ENCODE assay signal across 24 cellular contexts in the genomic region with DNA sequence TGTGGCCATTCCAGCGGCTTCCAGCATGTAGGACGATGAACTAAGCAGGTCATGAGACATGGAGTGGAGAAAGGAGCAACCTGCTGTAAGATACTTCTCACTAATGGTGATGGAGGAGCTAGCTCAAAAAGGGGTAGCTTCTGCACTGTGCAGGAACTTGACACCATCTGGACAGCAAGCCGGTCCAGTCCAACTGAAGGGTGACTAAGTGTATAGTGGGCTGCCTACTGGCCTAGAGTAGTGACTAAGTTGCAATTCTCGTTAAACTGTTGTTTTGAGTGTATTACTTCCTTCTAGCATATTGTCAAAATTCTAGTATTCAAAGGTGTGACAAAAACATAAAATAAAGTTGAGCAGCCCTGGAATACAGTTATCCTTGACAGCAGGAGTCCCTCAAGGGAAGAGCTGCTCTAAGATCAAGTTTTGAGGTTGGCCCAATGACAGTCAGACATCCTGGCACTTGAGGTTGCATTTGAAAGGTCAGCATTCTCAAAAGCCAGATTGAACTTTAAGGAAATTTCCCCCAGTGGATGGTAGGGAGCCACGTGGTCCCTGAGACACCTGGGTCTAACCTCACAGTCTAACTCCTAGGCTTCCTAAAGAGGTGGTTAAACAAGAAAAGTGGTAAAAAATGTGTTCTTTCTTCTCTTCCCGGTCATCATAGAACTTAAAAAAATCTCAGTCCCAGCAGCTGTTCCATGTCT. TPM values are rescaled to one million over a fixed set of nuclear protein-coding genes. Genes with fewer than 3 reads are reported as not detected.
"Had no signal": no experiment of that assay in that cellular context is flagged by ENCODE, and none has a peak within 500 bp of the region (broad histone marks: within the 10 kb centered on the region; RNA-seq: fewer than 3 reads in every experiment).

No MANE protein-coding gene starts in this region.

- H3K36me3 Mint-ChIP-seq: activated naive CD4-positive, alpha-beta T cell treated with anti-CD3 and anti-CD28 coated beads, Interleukin-2, amount 50 U/mL, for 24 hours; immature natural killer cell; natural killer cell treated with Interleukin-12 subunit alpha and Interleukin-12 subunit beta and Interleukin-15 and Interleukin-18, amount 100 ng/mL, for 72 hours had no signal

- H3K27me3 ChIP-seq: adrenal gland, esophagus muscularis mucosa, gastrocnemius medialis, right atrium auricular region, tibial artery, uterus had no signal

- DNase-seq: activated CD4-positive, alpha-beta memory T cell treated with anti-CD3 and anti-CD28 coated beads, Interleukin-2, amount 10 ng/mL, durations not matched to agents 7 days and 5 days; activated CD4-positive, alpha-beta T cell treated with anti-CD3 and anti-CD28 coated beads for 36 hours; activated effector memory CD4-positive, alpha-beta T cell treated with anti-CD3 and anti-CD28 coated beads, Interleukin-2, amount 50 U/mL, for 16 hours; activated T-cell treated with anti-CD3 and anti-CD28 coated beads, Interleukin-2, amount 50 U/mL, for 4 hours; adrenal gland; gastrocnemius medialis; heart left ventricle; immature natural killer cell; nucleus accumbens; stimulated activated CD4-positive, alpha-beta T cell treated with anti-CD3 and anti-CD28 coated beads, Interleukin-4, amount 100 ng/mL, for 24 hours; stimulated activated naive CD4-positive, alpha-beta T cell; tibial artery; uterus; WERI-Rb-1 had no signal

- H3K4me3 ChIP-seq: adrenal gland, cardiac muscle cell, esophagus muscularis mucosa, gastrocnemius medialis, heart left ventricle, right atrium auricular region, skin epidermis, tibial artery, uterus had no signal

- ATAC-seq: activated CD4-positive, alpha-beta T cell treated with anti-CD3 and anti-CD28 coated beads for 36 hours; activated T-cell treated with anti-CD3 and anti-CD28 coated beads, Interleukin-2, amount 50 U/mL, for 4 hours; gastrocnemius medialis; heart left ventricle had no signal

- H3K27ac Mint-ChIP-seq: activated CD4-positive, alpha-beta memory T cell treated with anti-CD3 and anti-CD28 coated beads, Interleukin-2, amount 10 ng/mL, durations not matched to agents 7 days and 5 days; activated CD4-positive, alpha-beta T cell treated with anti-CD3 and anti-CD28 coated beads for 36 hours; activated naive CD4-positive, alpha-beta T cell treated with anti-CD3 and anti-CD28 coated beads, Interleukin-2, amount 50 U/mL, for 24 hours; immature natural killer cell; natural killer cell treated with Interleukin-12 subunit alpha and Interleukin-12 subunit beta and Interleukin-15 and Interleukin-18, amount 100 ng/mL, for 72 hours; progenitor cell of endocrine pancreas had no signal

- H3K27ac ChIP-seq: adrenal gland, cardiac muscle cell, esophagus muscularis mucosa, gastrocnemius medialis, heart left ventricle, right atrium auricular region, skin epidermis, tibial artery, uterus, WERI-Rb-1 had no signal

- H3K4me3 Mint-ChIP-seq: activated CD4-positive, alpha-beta memory T cell treated with anti-CD3 and anti-CD28 coated beads, Interleukin-2, amount 10 ng/mL, durations not matched to agents 7 days and 5 days; activated CD4-positive, alpha-beta T cell treated with anti-CD3 and anti-CD28 coated beads for 36 hours; activated naive CD4-positive, alpha-beta T cell treated with anti-CD3 and anti-CD28 coated beads, Interleukin-2, amount 50 U/mL, for 24 hours; activated T-cell treated with anti-CD3 and anti-CD28 coated beads, Interleukin-2, amount 50 U/mL, for 4 hours; immature natural killer cell; natural killer cell treated with Interleukin-12 subunit alpha and Interleukin-12 subunit beta and Interleukin-15 and Interleukin-18, amount 100 ng/mL, for 72 hours had no signal

- H3K27me3 Mint-ChIP-seq: activated naive CD4-positive, alpha-beta T cell treated with anti-CD3 and anti-CD28 coated beads, Interleukin-2, amount 50 U/mL, for 24 hours had no signal

- H3K9me3 Mint-ChIP-seq: activated CD4-positive, alpha-beta memory T cell treated with anti-CD3 and anti-CD28 coated beads, Interleukin-2, amount 10 ng/mL, durations not matched to agents 7 days and 5 days; activated naive CD4-positive, alpha-beta T cell treated with anti-CD3 and anti-CD28 coated beads, Interleukin-2, amount 50 U/mL, for 24 hours; activated T-cell treated with anti-CD3 and anti-CD28 coated beads, Interleukin-2, amount 50 U/mL, for 4 hours; immature natural killer cell; natural killer cell treated with Interleukin-12 subunit alpha and Interleukin-12 subunit beta and Interleukin-15 and Interleukin-18, amount 100 ng/mL, for 72 hours had no signal

- H3K4me1 Mint-ChIP-seq: activated CD4-positive, alpha-beta memory T cell treated with anti-CD3 and anti-CD28 coated beads, Interleukin-2, amount 10 ng/mL, durations not matched to agents 7 days and 5 days; activated CD4-positive, alpha-beta T cell treated with anti-CD3 and anti-CD28 coated beads for 36 hours; activated naive CD4-positive, alpha-beta T cell treated with anti-CD3 and anti-CD28 coated beads, Interleukin-2, amount 50 U/mL, for 24 hours; immature natural killer cell had no signal

RNA-seq across cellular contexts. Expression of gene MAGEA6, which starts 53.0 kb away (rescaled TPM):
- total RNA-seq: activated CD4-positive, alpha-beta memory T cell treated with anti-CD3 and anti-CD28 coated beads, Interleukin-2, amount 10 ng/mL, durations not matched to agents 7 days and 5 days; activated CD4-positive, alpha-beta T cell treated with anti-CD3 and anti-CD28 coated beads for 36 hours; activated T-cell treated with anti-CD3 and anti-CD28 coated beads, Interleukin-2, amount 50 U/mL, for 4 hours; cardiac muscle cell; esophagus muscularis mucosa; gastrocnemius medialis; heart left ventricle; lower leg skin; mesenteric fat pad; natural killer cell treated with Interleukin-12 subunit alpha and Interleukin-12 subunit beta and Interleukin-15 and Interleukin-18, amount 100 ng/mL, for 72 hours; progenitor cell of endocrine pancreas; right atrium auricular region; subcutaneous adipose tissue had no signal
- polyA plus RNA-seq: adrenal gland, cardiac muscle cell, heart left ventricle, immature natural killer cell had no signal
